ENCODE assay signal across 17 cellular contexts in the genomic region with DNA sequence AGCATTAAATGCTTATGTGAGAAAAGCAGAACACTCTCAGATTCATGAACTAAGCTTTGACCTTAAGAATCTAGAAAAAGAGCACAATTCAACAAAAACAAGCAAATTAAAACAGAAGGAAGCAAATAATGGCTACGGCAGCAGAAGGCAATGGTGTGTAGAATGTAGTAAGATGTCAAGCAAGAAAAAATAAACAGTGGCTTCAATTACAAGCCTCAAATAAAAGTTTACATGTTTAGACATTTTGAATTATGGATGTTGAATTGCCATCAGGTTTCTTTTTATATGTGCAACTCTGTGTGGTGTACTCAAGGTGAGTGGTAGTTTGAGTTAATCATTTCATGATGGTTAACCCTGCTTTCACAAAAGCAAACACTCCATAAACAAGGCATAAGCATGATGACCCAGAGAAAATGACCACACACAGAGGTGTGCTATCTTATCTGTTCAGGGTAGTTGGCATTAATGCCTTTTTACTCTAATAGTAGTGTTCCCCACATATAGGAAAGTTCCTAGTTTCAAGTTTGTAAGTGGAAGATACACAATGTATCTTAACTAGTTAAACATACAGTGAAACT.
"Had no signal": no experiment of that assay in that cellular context is flagged by ENCODE, and none has a peak within 500 bp of the region (broad histone marks: within the 10 kb centered on the region; RNA-seq: fewer than 3 reads in every experiment).

No MANE protein-coding gene starts in this region.

- H3K36me3 ChIP-seq: gastroesophageal sphincter, heart right ventricle, tibial nerve, uterus had no signal

- H3K4me3 ChIP-seq: gastroesophageal sphincter, heart right ventricle, skin epidermis, tibial nerve, uterus had no signal

- H3K27ac ChIP-seq: gastroesophageal sphincter, heart right ventricle, skin epidermis, tibial nerve, uterus had no signal

- DNase-seq: activated CD4-positive, alpha-beta T cell treated with anti-CD3 and anti-CD28 coated beads for 48 hours; activated CD8-positive, alpha-beta memory T cell treated with anti-CD3 and anti-CD28 coated beads, Interleukin-2, amount 50 U/mL, for 48 hours; activated gamma-delta T cell treated with Interleukin-2 at 50 U/mL for 16 hours; amniotic stem cell; caudate nucleus; heart right ventricle; islet precursor cell; posterior cingulate gyrus; stimulated activated CD4-positive, alpha-beta T cell treated with anti-CD3 and anti-CD28 coated beads, Interleukin-15, amount 100 ng/mL, for 24 hours; stimulated activated CD4-positive, alpha-beta T cell treated with anti-CD3 and anti-CD28 coated beads, Interleukin-4, amount 100 ng/mL, for 24 hours; stimulated activated naive CD4-positive, alpha-beta T cell; uterus had no signal

- H3K27me3 ChIP-seq: gastroesophageal sphincter, heart right ventricle, tibial nerve, uterus had no signal

- H3K4me1 ChIP-seq: gastroesophageal sphincter, heart right ventricle, tibial nerve, uterus had no signal

- H3K9me3 ChIP-seq: uterus had no signal

- ATAC-seq: gastroesophageal sphincter; heart right ventricle; natural killer cell treated with Interleukin-12 subunit alpha and Interleukin-12 subunit beta and Interleukin-15 and Interleukin-18, amount 100 ng/mL, for 72 hours; WTC11 had no signal
